ENCODE assay signal across 1 cellular context in genomic region chr4:89009107-89009506, GRCh38.
TF ChIP-seq lines count a peak whose summit lies in the region.

No MANE protein-coding gene starts in this region.

TF ChIP-seq in HepG2, 621 proteins besides CTCF, POLR2A, EP300 and RAD21 (continued from another document):
- TF ChIP-seq RXRB (CRISPR knock-in tag; IDR thresholded peaks at IDR 0.05; ENCODE audit: borderline replicate concordance) = peak; percentile 53; the same call in 1 of the 2 replicates
- TF ChIP-seq ZNF788 (CRISPR knock-in tag; IDR thresholded peaks at IDR 0.05; ENCODE audit: borderline replicate concordance) = no peak
- no peak for TF ChIP-seq HMGA1 (CRISPR knock-in tag; conservative IDR thresholded peaks at IDR 0.05)
- peak; percentile 66 for TF ChIP-seq POLR2AphosphoS5 (IDR thresholded peaks at IDR 0.05; ENCODE audit: low read depth, low read length)
- TF ChIP-seq HMG20A (CRISPR knock-in tag; IDR thresholded peaks at IDR 0.05; ENCODE audit: borderline replicate concordance) = peak; percentile 21; the same call in 1 of the 2 replicates
- no peak for TF ChIP-seq ZNF746 (CRISPR knock-in tag; IDR thresholded peaks at IDR 0.05)
- TF ChIP-seq SRSF4 (IDR thresholded peaks at IDR 0.05; ENCODE audit: low read depth, low read length, poor library complexity, severe bottlenecking) = no peak
- TF ChIP-seq FOXP4 (CRISPR knock-in tag; IDR thresholded peaks at IDR 0.05) = 0 out of 2 replicates have a peak, but pooled peaks have one; percentile 23
- peak; percentile 74 for TF ChIP-seq PAXIP1 (CRISPR knock-in tag; conservative IDR thresholded peaks at IDR 0.05)
- TF ChIP-seq RORA (CRISPR knock-in tag; IDR thresholded peaks at IDR 0.05) = no peak
- TF ChIP-seq DRAP1 (CRISPR knock-in tag; IDR thresholded peaks at IDR 0.05) = peak; percentile 73
- TF ChIP-seq HNF1A (IDR thresholded peaks at IDR 0.05; ENCODE audit: low read depth) = peak; percentile 79
- TF ChIP-seq HNF1A (CRISPR knock-in tag; IDR thresholded peaks at IDR 0.05; ENCODE audit: borderline replicate concordance) = peak; percentile 52; the same call in 1 of the 2 replicates
- peak; percentile 89 for TF ChIP-seq MED1 (CRISPR knock-in tag; IDR thresholded peaks at IDR 0.05)
- 0 out of 2 replicates have a peak, but pooled peaks have one; percentile 39 for TF ChIP-seq GLI4 (CRISPR knock-in tag; IDR thresholded peaks at IDR 0.05; ENCODE audit: borderline replicate concordance)
- TF ChIP-seq TFE3 (CRISPR knock-in tag; IDR thresholded peaks at IDR 0.05) = 0 out of 2 replicates have a peak, but pooled peaks have one; percentile 23
- no peak for TF ChIP-seq ZNF33A (CRISPR knock-in tag; IDR thresholded peaks at IDR 0.05; ENCODE audit: borderline replicate concordance)
- peak; percentile 41; the same call in 1 of the 2 replicates for TF ChIP-seq SAP130 (CRISPR knock-in tag; IDR thresholded peaks at IDR 0.05; ENCODE audit: low read depth)
- TF ChIP-seq FOXP1 (IDR thresholded peaks at IDR 0.05) = no peak
- 0 out of 2 replicates have a peak, but pooled peaks have one; percentile 13 for TF ChIP-seq FOXP1 (CRISPR knock-in tag; IDR thresholded peaks at IDR 0.05)
- TF ChIP-seq HNRNPUL1 (IDR thresholded peaks at IDR 0.05; ENCODE audit: low read depth, low read length) = 0 out of 2 replicates have a peak, but pooled peaks have one; percentile 29
- TF ChIP-seq NFIC (IDR thresholded peaks at IDR 0.05; ENCODE audit: low read length) = peak; percentile 5; the same call in 1 of the 2 replicates
- TF ChIP-seq ARID5B (CRISPR knock-in tag; IDR thresholded peaks at IDR 0.05) = peak; percentile 60; the same call in 1 of the 2 replicates
- no peak for TF ChIP-seq CREB1 (IDR thresholded peaks at IDR 0.05)
- peak; percentile 56; the same call in 1 of the 2 replicates for TF ChIP-seq CREB1 (CRISPR knock-in tag; IDR thresholded peaks at IDR 0.05)
- TF ChIP-seq HOMEZ (CRISPR knock-in tag; IDR thresholded peaks at IDR 0.05; ENCODE audit: low read depth) = 0 out of 2 replicates have a peak, but pooled peaks have one; percentile 16
- TF ChIP-seq TBX2 (CRISPR knock-in tag; IDR thresholded peaks at IDR 0.05; ENCODE audit: borderline replicate concordance) = no peak
